Comparison of ENCODE assay signal across 17 cellular contexts in the genomic region with DNA sequence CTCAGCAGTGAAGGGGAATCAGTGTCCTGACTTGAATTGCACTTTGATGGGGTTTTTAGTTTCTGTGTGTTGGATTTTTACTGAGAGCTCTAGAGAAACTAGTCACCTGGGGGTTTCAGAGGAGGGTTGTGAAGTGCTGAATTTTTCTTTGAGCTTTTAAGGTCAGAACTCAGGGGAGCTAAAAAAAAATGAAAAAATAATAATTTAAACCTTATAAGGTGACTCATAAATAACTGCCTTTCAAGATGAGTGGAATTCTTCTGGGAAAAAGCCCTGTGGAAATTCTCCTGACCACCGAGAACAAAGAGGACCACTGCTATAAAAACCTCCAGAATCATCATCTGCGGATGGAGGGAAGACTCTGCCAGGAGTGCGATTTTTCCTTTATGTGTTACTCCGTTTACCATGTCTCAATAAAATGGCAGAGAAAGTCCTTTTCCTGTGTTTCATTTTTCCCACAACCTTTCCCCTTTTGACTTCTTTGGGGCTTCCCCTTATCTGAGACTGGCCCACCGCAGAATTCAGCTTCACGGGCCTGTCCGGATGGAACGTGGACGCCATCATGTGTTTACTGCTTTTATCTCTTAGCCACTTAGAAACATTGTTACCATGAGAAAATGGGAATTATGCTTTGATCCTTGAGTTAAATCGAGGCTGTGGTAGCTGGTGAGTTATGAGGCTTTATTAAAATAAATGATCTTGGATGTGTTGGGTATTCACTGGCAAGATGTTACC. TPM values are rescaled to one million over a fixed set of nuclear protein-coding genes. Genes with fewer than 3 reads are reported as not detected.
DNase-seq lines count a peak whose midpoint lies in the region; ATAC-seq and TF ChIP-seq lines count a peak whose summit lies in the region.
"Had no signal": no experiment of that assay in that cellular context is flagged by ENCODE, and none has a peak within 500 bp of the region (broad histone marks: within the 10 kb centered on the region; RNA-seq: fewer than 3 reads in every experiment).

No MANE protein-coding gene starts in this region.

- WGBS in heart left ventricle, 4 donors, result 78 to 89% (median 84%) methylated on average over 10 of the region's 10 CpGs
- 74% methylated on average over 10 of the region's 10 CpGs for WGBS in SK-N-SH (ENCODE audit: low lambda C conversion rate)
- WGBS in body of pancreas, 2 donors, result 84 to 87% methylated on average over 10 of the region's 10 CpGs

- no peak overlapping the region for H3K4me3 ChIP-seq in cardiac muscle cell
- H3K4me3 ChIP-seq in heart left ventricle, result no peak overlapping the region
- H3K4me3 ChIP-seq in SK-N-SH (ENCODE audit: low read depth in 2 of 2, low read length in 1 of 2), result no peak overlapping the region
- no peak overlapping the region for H3K4me3 ChIP-seq in fibroblast of mammary gland (ENCODE audit: control insufficient read depth, low read depth, low read length)
- H3K4me3 ChIP-seq in body of pancreas, result no peak overlapping the region
- H3K4me3 ChIP-seq: uterus had no signal

- H3K27ac ChIP-seq in cardiac muscle cell (peak overlapping the region; percentile 45), heart left ventricle (no peak overlapping the region), SK-N-SH (ENCODE audit: low read depth in 2 of 2, low read length in 1 of 2) (peak overlapping the region in 1 of 2 experiments; percentile 38; a peak in 2 of 4 replicates), body of pancreas (no peak overlapping the region)
- H3K27ac ChIP-seq: uterus, VCaP had no signal

- no peak for TF ChIP-seq EP300 in SK-N-SH (IDR thresholded peaks at IDR 0.05; ENCODE audit: borderline replicate concordance in 1 of 2, low read depth in 1 of 2, low read length in 1 of 2)

- POLR2A ChIA-PET in SK-N-SH (lab: Yijun Ruan, JAX), result no interaction called here

- TF ChIP-seq POLR2A in heart left ventricle (IDR thresholded peaks at IDR 0.05) (no peak), body of pancreas (IDR thresholded peaks at IDR 0.05) (no peak)

- TF ChIP-seq RAD21 in SK-N-SH (IDR thresholded peaks at IDR 0.05; ENCODE audit: low read length), result no peak

- TF ChIP-seq CTCF in cardiac muscle cell (IDR thresholded peaks at IDR 0.05; ENCODE audit: low read depth, low read length) (no peak), heart left ventricle (IDR thresholded peaks at IDR 0.05) (no peak), SK-N-SH (IDR thresholded peaks at IDR 0.05) (no peak), fibroblast of mammary gland (conservative IDR thresholded peaks at IDR 0.05; ENCODE audit: control insufficient read depth, insufficient read depth, low read depth, low read length) (no peak), body of pancreas (IDR thresholded peaks at IDR 0.05) (no peak)

- peaks cover 13% of the 10 kb centered on the region for H3K4me1 ChIP-seq in cardiac muscle cell (ENCODE audit: low read depth)
- H3K4me1 ChIP-seq in heart left ventricle, result no peaks in the 10 kb centered on the region
- H3K4me1 ChIP-seq in SK-N-SH (ENCODE audit: control insufficient read depth in 1 of 2, insufficient read depth in 2 of 2, low read depth in 1 of 2, low read length in 1 of 2), result peaks cover 11 to 16% of the 10 kb centered on the region in 2 experiments; a peak in 2 of 4 replicates
- H3K4me1 ChIP-seq in body of pancreas, result no peaks in the 10 kb centered on the region
- H3K4me1 ChIP-seq: uterus had no signal

- H3K27me3 ChIP-seq in cardiac muscle cell, result no peaks in the 10 kb centered on the region
- H3K27me3 ChIP-seq in heart left ventricle, result no peaks in the 10 kb centered on the region
- no peaks in the 10 kb centered on the region for H3K27me3 ChIP-seq in SK-N-SH (ENCODE audit: insufficient read depth)
- no peaks in the 10 kb centered on the region for H3K27me3 ChIP-seq in body of pancreas
- H3K27me3 ChIP-seq: uterus had no signal

- H3K4me2 ChIP-seq in SK-N-SH, result peak overlapping the region; percentile 36

- ATAC-seq in heart left ventricle, result no peak
- ATAC-seq in GM21529 (IDR thresholded peaks at IDR 0.05; ENCODE audit: unreplicated experiment), result no peak
- no peak for ATAC-seq in body of pancreas
- ATAC-seq: Panc1 had no signal

- peak overlapping the region; percentile 17; the same call in 1 of the 2 replicates for H3K9ac ChIP-seq in SK-N-SH

- intact Hi-C loops in heart left ventricle (cut with DNase I), result no loop called here
- intact Hi-C loops in body of pancreas (cut with DNase I), result no loop called here

- peaks cover 4% of the 10 kb centered on the region for H3F3A ChIP-seq in SK-N-SH (replicated peaks; ENCODE audit: insufficient read depth)

- H3K79me2 ChIP-seq in SK-N-SH (ENCODE audit: insufficient read depth), result peaks cover 75% of the 10 kb centered on the region

- H2AFZ ChIP-seq in SK-N-SH (ENCODE audit: low read depth), result no peak overlapping the region

- H3K9me3 ChIP-seq in cardiac muscle cell (ENCODE audit: low read depth), result no peaks in the 10 kb centered on the region
- H3K9me3 ChIP-seq in heart left ventricle, result no peaks in the 10 kb centered on the region
- no peaks in the 10 kb centered on the region for H3K9me3 ChIP-seq in SK-N-SH
- H3K9me3 ChIP-seq in body of pancreas, result no peaks in the 10 kb centered on the region
- H3K9me3 ChIP-seq: uterus had no signal

- H3K36me3 ChIP-seq in cardiac muscle cell (no peaks in the 10 kb centered on the region), heart left ventricle (no peaks in the 10 kb centered on the region), SK-N-SH (replicated peaks in 1 of 2; ENCODE audit: control insufficient read depth in 1 of 2, insufficient read depth in 2 of 2, low read length in 1 of 2) (peaks cover 0 to 2% of the 10 kb centered on the region in 2 experiments), body of pancreas (replicated peaks in 1 of 2; ENCODE audit: insufficient read depth in 1 of 2, low read depth in 2 of 2) (no peaks in the 10 kb centered on the region)
- H3K36me3 ChIP-seq: uterus had no signal

- CTCF ChIA-PET in SK-N-SH (lab: Yijun Ruan, JAX), result interaction anchor here (0.7 to 5.1 kb wide), 10 partner anchors 8 to 395 kb away, joined by 3 to 61 read pairs (median 6); a partner anchor contains a TSS

- H4K20me1 ChIP-seq in SK-N-SH (ENCODE audit: insufficient read depth), result peaks cover 15% of the 10 kb centered on the region; the same call in 1 of the 2 replicates

- no peaks in the 10 kb centered on the region for H3K9me2 ChIP-seq in SK-N-SH

- DNase-seq in cardiac muscle cell (ENCODE audit: low read depth in 1 of 2, low spot score in 1 of 2), result peak in 1 of 2 donors; percentile 23
- no peak for DNase-seq in heart left ventricle
- no peak for DNase-seq in SK-N-SH
- peak; percentile 28 for DNase-seq in fibroblast of mammary gland (ENCODE audit: low read depth)
- DNase-seq in body of pancreas, result no peak
- DNase-seq in SIG-M5 (lab: John Stamatoyannopoulos, UW), result no peak
- no peak for DNase-seq in stimulated activated CD4-positive, alpha-beta T cell treated with anti-CD3 and anti-CD28 coated beads, Interleukin-2, amount 100 ng/mL, for 24 hours
- DNase-seq: activated CD4-positive, alpha-beta T cell treated with anti-CD3 and anti-CD28 coated beads, Interleukin-2, amount 50 U/mL, for 48 hours; C1 segment of cervical spinal cord; cortex of kidney; mammary epithelial cell; NK-92 treated with Interleukin-12 subunit alpha and Interleukin-12 subunit beta, amount 100 ng/mL, for 24 hours; substantia nigra; uterus had no signal

TF ChIP-seq in SK-N-SH, 30 proteins besides CTCF, POLR2A, EP300 and RAD21:
- TF ChIP-seq MEF2A (IDR thresholded peaks at IDR 0.05; ENCODE audit: borderline replicate concordance, low read depth), result no peak
- peak; percentile 26; the same call in 1 of the 2 replicates for TF ChIP-seq FOSL2 (IDR thresholded peaks at IDR 0.05; ENCODE audit: borderline replicate concordance, low read depth)
- TF ChIP-seq, protein P1, sequence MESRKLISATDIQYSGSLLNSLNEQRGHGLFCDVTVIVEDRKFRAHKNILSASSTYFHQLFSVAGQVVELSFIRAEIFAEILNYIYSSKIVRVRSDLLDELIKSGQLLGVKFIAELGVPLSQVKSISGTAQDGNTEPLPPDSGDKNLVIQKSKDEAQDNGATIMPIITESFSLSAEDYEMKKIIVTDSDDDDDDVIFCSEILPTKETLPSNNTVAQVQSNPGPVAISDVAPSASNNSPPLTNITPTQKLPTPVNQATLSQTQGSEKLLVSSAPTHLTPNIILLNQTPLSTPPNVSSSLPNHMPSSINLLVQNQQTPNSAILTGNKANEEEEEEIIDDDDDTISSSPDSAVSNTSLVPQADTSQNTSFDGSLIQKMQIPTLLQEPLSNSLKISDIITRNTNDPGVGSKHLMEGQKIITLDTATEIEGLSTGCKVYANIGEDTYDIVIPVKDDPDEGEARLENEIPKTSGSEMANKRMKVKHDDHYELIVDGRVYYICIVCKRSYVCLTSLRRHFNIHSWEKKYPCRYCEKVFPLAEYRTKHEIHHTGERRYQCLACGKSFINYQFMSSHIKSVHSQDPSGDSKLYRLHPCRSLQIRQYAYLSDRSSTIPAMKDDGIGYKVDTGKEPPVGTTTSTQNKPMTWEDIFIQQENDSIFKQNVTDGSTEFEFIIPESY (IDR thresholded peaks at IDR 0.05; ENCODE audit: borderline replicate concordance, low read depth), result no peak

RNA-seq across cellular contexts. Expression of a gene that starts 39.7 kb away (rescaled TPM):
- total RNA-seq in cardiac muscle cell (24.9 and 37.9 TPM in 2 replicates), heart left ventricle (10 to 100 TPM; 18.5 to 31.7 (median 27.1) TPM), body of pancreas (10 to 100 TPM; 22.3 to 34.3 TPM)
- polyA plus RNA-seq in cardiac muscle cell (12.5 and 13.2 TPM in 2 replicates), heart left ventricle (10 to 100 TPM; 14.7 to 16.7 TPM), SK-N-SH (2012; rRNA removed) (9.0 and 14.9 TPM in 2 replicates)
- polyA plus RNA-seq in SK-N-SH (2012; cell fraction: cytosol; rRNA removed), result 6.0 and 9.5 TPM in 2 replicates
- polyA plus RNA-seq in SK-N-SH (2012; cell fraction: nucleus; rRNA removed), result 19.9 and 24.6 TPM in 2 replicates
